ENCODE assay signal across 2 cellular contexts in the genomic region with DNA sequence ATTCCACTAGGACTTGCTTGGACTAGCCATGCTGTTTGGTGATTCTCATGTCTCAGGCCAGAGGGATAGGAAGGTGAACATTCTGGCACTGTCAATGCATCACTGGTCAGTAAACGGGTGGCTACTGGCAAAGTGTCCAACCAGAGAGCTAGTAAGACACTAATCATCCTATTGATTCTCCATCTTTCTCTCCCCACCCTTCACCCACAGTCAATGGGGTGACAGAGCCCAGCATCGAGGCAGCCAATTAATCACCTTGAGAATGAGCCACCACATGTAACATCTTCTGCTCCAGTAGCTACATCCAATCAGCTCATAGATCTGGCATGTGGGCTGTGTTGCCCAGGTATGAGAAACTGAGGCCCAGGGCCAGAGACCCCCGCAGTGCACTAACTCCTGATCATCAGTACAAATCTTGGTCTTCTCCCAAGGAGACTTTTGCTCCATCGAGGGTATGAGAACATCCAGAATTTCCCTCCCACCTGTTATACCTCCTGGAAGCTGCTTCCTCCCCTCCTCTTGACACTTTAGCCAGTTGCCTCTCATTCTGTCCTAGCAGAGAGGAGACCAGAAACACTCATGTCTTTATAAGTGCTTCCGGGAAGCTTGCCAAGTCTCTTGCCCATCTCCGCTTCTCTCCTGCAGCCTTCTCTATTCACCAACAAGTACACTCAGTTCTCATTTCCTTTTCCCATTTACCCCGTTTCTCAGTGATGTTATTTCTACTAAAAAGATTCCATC.
TF ChIP-seq lines count a peak whose summit lies in the region.

No MANE protein-coding gene starts in this region.

TF ChIP-seq in SK-N-SH, 30 proteins besides CTCF, POLR2A, EP300 and RAD21 (continued from another document):
- TF ChIP-seq, protein P1, sequence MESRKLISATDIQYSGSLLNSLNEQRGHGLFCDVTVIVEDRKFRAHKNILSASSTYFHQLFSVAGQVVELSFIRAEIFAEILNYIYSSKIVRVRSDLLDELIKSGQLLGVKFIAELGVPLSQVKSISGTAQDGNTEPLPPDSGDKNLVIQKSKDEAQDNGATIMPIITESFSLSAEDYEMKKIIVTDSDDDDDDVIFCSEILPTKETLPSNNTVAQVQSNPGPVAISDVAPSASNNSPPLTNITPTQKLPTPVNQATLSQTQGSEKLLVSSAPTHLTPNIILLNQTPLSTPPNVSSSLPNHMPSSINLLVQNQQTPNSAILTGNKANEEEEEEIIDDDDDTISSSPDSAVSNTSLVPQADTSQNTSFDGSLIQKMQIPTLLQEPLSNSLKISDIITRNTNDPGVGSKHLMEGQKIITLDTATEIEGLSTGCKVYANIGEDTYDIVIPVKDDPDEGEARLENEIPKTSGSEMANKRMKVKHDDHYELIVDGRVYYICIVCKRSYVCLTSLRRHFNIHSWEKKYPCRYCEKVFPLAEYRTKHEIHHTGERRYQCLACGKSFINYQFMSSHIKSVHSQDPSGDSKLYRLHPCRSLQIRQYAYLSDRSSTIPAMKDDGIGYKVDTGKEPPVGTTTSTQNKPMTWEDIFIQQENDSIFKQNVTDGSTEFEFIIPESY (IDR thresholded peaks at IDR 0.05; ENCODE audit: borderline replicate concordance, low read depth) = no peak
- TF ChIP-seq ELF1 (IDR thresholded peaks at IDR 0.05) = no peak
- no peak for TF ChIP-seq MEF2A (IDR thresholded peaks at IDR 0.05; ENCODE audit: borderline replicate concordance, low read depth)
- TF ChIP-seq RXRA (IDR thresholded peaks at IDR 0.05; ENCODE audit: borderline replicate concordance, low read depth) = no peak
- TF ChIP-seq GABPA (IDR thresholded peaks at IDR 0.05; ENCODE audit: low read depth) = no peak
- TF ChIP-seq FOSL2 (IDR thresholded peaks at IDR 0.05; ENCODE audit: borderline replicate concordance, low read depth) = no peak
- TF ChIP-seq EZH2phosphoT487 (IDR thresholded peaks at IDR 0.05; ENCODE audit: borderline replicate concordance, low read depth) = no peak
TF ChIP-seq in SK-N-SH: peak in this region for 0.

TF ChIP-seq in SK-N-SH treated with all-trans-retinoic acid at 6 μM for 48 hours, 23 proteins besides CTCF, POLR2A, EP300 and RAD21 (continued from another document):
- TF ChIP-seq CSRNP3 (CRISPR knock-in tag; IDR thresholded peaks at IDR 0.05) = no peak
- TF ChIP-seq ESRRG (CRISPR knock-in tag; IDR thresholded peaks at IDR 0.05) = no peak
- no peak for TF ChIP-seq ZFP30 (CRISPR knock-in tag; IDR thresholded peaks at IDR 0.05)
- no peak for TF ChIP-seq GLIS3 (CRISPR knock-in tag; IDR thresholded peaks at IDR 0.05)
- TF ChIP-seq ZNF8 (CRISPR knock-in tag; IDR thresholded peaks at IDR 0.05) = no peak
- TF ChIP-seq TOX (CRISPR knock-in tag; IDR thresholded peaks at IDR 0.05; ENCODE audit: borderline replicate concordance) = no peak
- TF ChIP-seq TCF4 (CRISPR knock-in tag; IDR thresholded peaks at IDR 0.05; ENCODE audit: borderline replicate concordance) = no peak
- no peak for TF ChIP-seq SNAI2 (CRISPR knock-in tag; IDR thresholded peaks at IDR 0.05)
- TF ChIP-seq OSR1 (CRISPR knock-in tag; IDR thresholded peaks at IDR 0.05) = no peak
- TF ChIP-seq CREB5 (CRISPR knock-in tag; IDR thresholded peaks at IDR 0.05; ENCODE audit: low read depth) = no peak
- no peak for TF ChIP-seq ZFP3 (CRISPR knock-in tag; IDR thresholded peaks at IDR 0.05)
- no peak for TF ChIP-seq TSHZ2 (CRISPR knock-in tag; IDR thresholded peaks at IDR 0.05)
- no peak for TF ChIP-seq POU6F1 (CRISPR knock-in tag; IDR thresholded peaks at IDR 0.05; ENCODE audit: borderline replicate concordance, low read depth)
- no peak for TF ChIP-seq PPARA (CRISPR knock-in tag; IDR thresholded peaks at IDR 0.05; ENCODE audit: borderline replicate concordance)
- TF ChIP-seq ZNF70 (CRISPR knock-in tag; IDR thresholded peaks at IDR 0.05) = no peak
